21 cellular contexts compared by ENCODE assay signal in genomic region chr13:51339952-51340732, GRCh38. TPM values are rescaled to one million over a fixed set of nuclear protein-coding genes. Genes with fewer than 3 reads are reported as not detected.
"Had no signal": no experiment of that assay in that cellular context is flagged by ENCODE, and none has a peak within 500 bp of the region (broad histone marks: within the 10 kb centered on the region; RNA-seq: fewer than 3 reads in every experiment).

No MANE protein-coding gene starts in this region.

- H3K27me3 Mint-ChIP-seq: activated naive CD4-positive, alpha-beta T cell treated with anti-CD3 and anti-CD28 coated beads, Interleukin-2, amount 50 U/mL, for 24 hours; brain; naive B cell; stimulated activated naive B cell treated with anti-CD40 and anti-IgM and Interleukin-4, amounts not matched to agents 10 μg/mL and 1 μg/mL and 100 μg/mL, for 72 hours; T-cell had no signal

- H3K4me3 ChIP-seq: gastroesophageal sphincter, lung, pancreas, tibial artery, uterus had no signal

- H3K4me1 Mint-ChIP-seq: activated naive CD4-positive, alpha-beta T cell treated with anti-CD3 and anti-CD28 coated beads, Interleukin-2, amount 50 U/mL, for 24 hours; naive B cell; stimulated activated naive B cell treated with anti-CD40 and anti-IgM and Interleukin-4, amounts not matched to agents 10 μg/mL and 1 μg/mL and 100 μg/mL, for 72 hours; T-cell had no signal

- H3K36me3 ChIP-seq: gastroesophageal sphincter, pancreas, tibial artery, uterus had no signal

- H3K27me3 ChIP-seq: gastroesophageal sphincter, pancreas, tibial artery, uterus had no signal

- H3K27ac Mint-ChIP-seq: activated naive CD4-positive, alpha-beta T cell treated with anti-CD3 and anti-CD28 coated beads, Interleukin-2, amount 50 U/mL, for 24 hours; stimulated activated naive B cell treated with anti-CD40 and anti-IgM and Interleukin-4, amounts not matched to agents 10 μg/mL and 1 μg/mL and 100 μg/mL, for 72 hours; T-cell had no signal

- ATAC-seq: activated CD4-positive, CD25-positive, alpha-beta regulatory T cell treated with anti-CD3 and anti-CD28 coated beads, Interleukin-2, amount 50 U/mL, for 24 hours; gastroesophageal sphincter; pancreas; stimulated activated naive B cell treated with anti-CD40 and anti-IgM and Interleukin-4, amounts not matched to agents 10 μg/mL and 1 μg/mL and 100 μg/mL, for 72 hours; T-cell had no signal

- H3K9me3 Mint-ChIP-seq: activated naive CD4-positive, alpha-beta T cell treated with anti-CD3 and anti-CD28 coated beads, Interleukin-2, amount 50 U/mL, for 24 hours; brain; naive B cell; stimulated activated naive B cell treated with anti-CD40 and anti-IgM and Interleukin-4, amounts not matched to agents 10 μg/mL and 1 μg/mL and 100 μg/mL, for 72 hours; T-cell had no signal

- DNase-seq: activated CD4-positive, alpha-beta T cell treated with anti-CD3 and anti-CD28 coated beads, Interleukin-2, amount 50 U/mL, for 4 hours; activated effector memory CD4-positive, alpha-beta T cell treated with anti-CD3 and anti-CD28 coated beads, Interleukin-2, amount 50 U/mL, for 16 hours; activated T-cell treated with anti-CD3 and anti-CD28 coated beads for 4 hours; amygdala; cerebellar nuclear complex; effector CD8-positive, alpha-beta T cell; islet precursor cell; naive B cell; pancreas; stimulated activated CD4-positive, alpha-beta T cell treated with anti-CD3 and anti-CD28 coated beads, Interleukin-2, amount 100 ng/mL, for 48 hours; stimulated activated naive B cell treated with anti-CD40 and anti-IgM and Interleukin-4, amounts not matched to agents 10 μg/mL and 1 μg/mL and 100 μg/mL, for 72 hours; T-cell; T-helper 9 cell; tibial artery; uterus had no signal

- H3K27ac ChIP-seq: gastroesophageal sphincter, pancreas, tibial artery, uterus had no signal

- H3K36me3 Mint-ChIP-seq: brain, naive B cell, T-cell had no signal

- H3K4me1 ChIP-seq: gastroesophageal sphincter, pancreas, tibial artery, uterus had no signal

- H3K4me3 Mint-ChIP-seq: activated naive CD4-positive, alpha-beta T cell treated with anti-CD3 and anti-CD28 coated beads, Interleukin-2, amount 50 U/mL, for 24 hours; brain; naive B cell; stimulated activated naive B cell treated with anti-CD40 and anti-IgM and Interleukin-4, amounts not matched to agents 10 μg/mL and 1 μg/mL and 100 μg/mL, for 72 hours; T-cell had no signal

- H3K9me3 ChIP-seq: gastroesophageal sphincter, pancreas, tibial artery, uterus had no signal

RNA-seq across cellular contexts. Expression of gene SERPINE3, which starts 0.7 kb away (rescaled TPM):
- total RNA-seq: endothelial cell of umbilical vein, lung, pancreas, T-cell had no signal
- polyA plus RNA-seq: endothelial cell of umbilical vein, lung, pancreas had no signal
